Comparison of ENCODE assay signal across 8 cellular contexts in genomic region chr12:56629459-56630179, GRCh38. TPM values are rescaled to one million over a fixed set of nuclear protein-coding genes. Genes with fewer than 3 reads are reported as not detected.
A peak's percentile ranks its signal among the peaks of the same experiment; 100 is the strongest.
DNase-seq lines count a peak whose midpoint lies in the region; TF ChIP-seq lines count a peak whose summit lies in the region.

No MANE protein-coding gene starts in this region.

- no peak overlapping the region for H4K91ac ChIP-seq in neuronal stem cell (ENCODE audit: low read depth, low read length, poor library complexity)

- H3K4me1 ChIP-seq in neuronal stem cell (ENCODE audit: control insufficient read depth in 2 of 2, insufficient read depth in 1 of 2, low read depth in 1 of 2, low read length in 2 of 2): peaks cover 27 to 29% of the 10 kb centered on the region in 2 donors
- peaks cover 78% of the 10 kb centered on the region for H3K4me1 ChIP-seq in vagina

- peak overlapping the region; percentile 97 for H2BK5ac ChIP-seq in neuronal stem cell (ENCODE audit: low read length)

- no peaks in the 10 kb centered on the region for H3K9me3 ChIP-seq in MG63
- H3K9me3 ChIP-seq in neuronal stem cell (replicated peaks in 1 of 2; ENCODE audit: control insufficient read depth in 2 of 2, insufficient read depth in 1 of 2, low read depth in 1 of 2, low read length in 2 of 2): no peaks in the 10 kb centered on the region
- no peaks in the 10 kb centered on the region for H3K9me3 ChIP-seq in vagina

- peak overlapping the region; percentile 97 for H3K4me3 ChIP-seq in MG63
- H3K4me3 ChIP-seq in fibroblast of villous mesenchyme (ENCODE audit: low read depth, low read length): peak overlapping the region; percentile 79
- peak overlapping the region; percentile 89 to 99 for H3K4me3 ChIP-seq in neuronal stem cell (ENCODE audit: low read length in 2 of 2)
- peak overlapping the region; percentile 93 to 99 for H3K4me3 ChIP-seq in vagina

- H3K79me1 ChIP-seq in neuronal stem cell (ENCODE audit: low read depth, low read length): peaks cover 12% of the 10 kb centered on the region

- H3K36me3 ChIP-seq in MG63: peaks cover 30% of the 10 kb centered on the region
- H3K36me3 ChIP-seq in neuronal stem cell (replicated peaks in 1 of 2; ENCODE audit: control insufficient read depth in 2 of 2, insufficient read depth in 2 of 2, low read length in 2 of 2): peaks cover 2 to 25% of the 10 kb centered on the region in 2 donors
- no peaks in the 10 kb centered on the region for H3K36me3 ChIP-seq in vagina

- intact Hi-C loops in vagina (cut with DNase I): loop anchor here (10.0 kb wide), 1 partner anchor 115 kb away; no protein-coding TSS in a partner anchor

- peak overlapping the region; percentile 66 for H3K4me2 ChIP-seq in neuronal stem cell (ENCODE audit: insufficient read depth, low read length, poor library complexity, severe bottlenecking)

- WGBS in neuronal stem cell (ENCODE audit: extremely low coverage in 2 of 2, insufficient read length in 2 of 2, insufficient replicate concordance in 1 of 2), 2 donors: no CpG with 5 or more reads among the region's 46 CpGs

- peak overlapping the region; percentile 96 for H3K18ac ChIP-seq in neuronal stem cell (ENCODE audit: low read length)

- H3K4ac ChIP-seq in neuronal stem cell (ENCODE audit: low read length): no peak overlapping the region

- DNase-seq in NCI-H748 (lab: John Stamatoyannopoulos, UW; ENCODE audit: unreplicated experiment): peak; percentile 51
- DNase-seq in NCI-H748 treated with DMSO at 0.1 percent for 48 hours (lab: John Stamatoyannopoulos, UW): no peak
- peak; percentile 43 for DNase-seq in MG63
- peak; percentile 18 for DNase-seq in activated T-helper 1 cell treated with Interleukin-2 at 50 U/mL for 16 hours (ENCODE audit: low read depth)
- no peak for DNase-seq in fibroblast of villous mesenchyme (ENCODE audit: low read depth)
- DNase-seq in neuronal stem cell (ENCODE audit: low spot score): no peak
- no peak for DNase-seq in vagina (ENCODE audit: extremely low spot score in 2 of 2)
- no peak for DNase-seq in iPS-NIHi7 (ENCODE audit: extremely low spot score)

- H3K14ac ChIP-seq in neuronal stem cell (ENCODE audit: low read length): peak overlapping the region; percentile 63

- peak overlapping the region; percentile 66 for H3K27ac ChIP-seq in neuronal stem cell (replicated peaks; ENCODE audit: low read length)
- H3K27ac ChIP-seq in vagina: peak overlapping the region; percentile 100

- H2AK5ac ChIP-seq in neuronal stem cell (ENCODE audit: low read depth, low read length): peak overlapping the region; percentile 67

- no peaks in the 10 kb centered on the region for H3K27me3 ChIP-seq in MG63
- H3K27me3 ChIP-seq in neuronal stem cell (ENCODE audit: control insufficient read depth in 3 of 3, insufficient read depth in 3 of 3, low read depth in 1 of 3, low read length in 3 of 3): no peaks in the 10 kb centered on the region
- H3K27me3 ChIP-seq in vagina: no peaks in the 10 kb centered on the region

- H2AFZ ChIP-seq in neuronal stem cell (ENCODE audit: low read length): peak overlapping the region; percentile 88

- H3K9ac ChIP-seq in neuronal stem cell (ENCODE audit: low read depth, low read length, poor library complexity): peak overlapping the region; percentile 89

- no peak overlapping the region for H4K8ac ChIP-seq in neuronal stem cell (ENCODE audit: low read depth, low read length)

- no peak for TF ChIP-seq POLR2A in vagina (IDR thresholded peaks at IDR 0.05)

- no peak overlapping the region for H2BK15ac ChIP-seq in neuronal stem cell (ENCODE audit: low read length)

- peak overlapping the region; percentile 61 for H3K23ac ChIP-seq in neuronal stem cell (ENCODE audit: low read depth, low read length, poor library complexity)

- peak overlapping the region; percentile 13 for H2BK120ac ChIP-seq in neuronal stem cell (ENCODE audit: low read depth, low read length)

- TF ChIP-seq CTCF in fibroblast of villous mesenchyme (IDR thresholded peaks at IDR 0.05; ENCODE audit: insufficient read depth, low read depth, low read length) (no peak), vagina (IDR thresholded peaks at IDR 0.05) (no peak)

- no peak overlapping the region for H2BK12ac ChIP-seq in neuronal stem cell (ENCODE audit: low read length)

RNA-seq across cellular contexts. Expression of gene BAZ2A, which starts 0.5 kb away (rescaled TPM):
- total RNA-seq in MG63 (2014; rRNA removed; shearing (Covaris generic); ENCODE audit: low replicate concordance): 2.4 and 7.6 TPM in 2 replicates
- total RNA-seq in fibroblast of villous mesenchyme: 44.8 and 57.9 TPM in 2 replicates
- polyA plus RNA-seq in neuronal stem cell (2013, experiment 1 of 2): 91.0 TPM
- polyA plus RNA-seq in neuronal stem cell (2013, experiment 2 of 2): 91.7 TPM
- 92.8 TPM for total RNA-seq in vagina

RNA-seq across cellular contexts. Expression of gene ATP5F1B, which starts 16.2 kb away (rescaled TPM):
- 202 and 245 TPM in 2 replicates for total RNA-seq in MG63 (2014; rRNA removed; shearing (Covaris generic); ENCODE audit: low replicate concordance)
- total RNA-seq in fibroblast of villous mesenchyme: 339 and 449 TPM in 2 replicates
- 527 TPM for polyA plus RNA-seq in neuronal stem cell (2013, experiment 1 of 2)
- polyA plus RNA-seq in neuronal stem cell (2013, experiment 2 of 2): 548 TPM
- 405 TPM for total RNA-seq in vagina

RNA-seq across cellular contexts. Expression of gene PTGES3, which starts 58.5 kb away (rescaled TPM):
- 52.8 and 98.9 TPM in 2 replicates for total RNA-seq in MG63 (2014; rRNA removed; shearing (Covaris generic); ENCODE audit: low replicate concordance)
- total RNA-seq in fibroblast of villous mesenchyme: 62.5 and 96.7 TPM in 2 replicates
- 354 TPM for polyA plus RNA-seq in neuronal stem cell (2013, experiment 1 of 2)
- 356 TPM for polyA plus RNA-seq in neuronal stem cell (2013, experiment 2 of 2)
- total RNA-seq in vagina: 81.0 TPM

Comparison
In these comparisons a context has a peak if more than half of its experiments do, and no peak if none do; other contexts are left out.
1. DNase-seq: peak in NCI-H748 (single experiment), MG63 (single experiment) and activated T-helper 1 cell treated with Interleukin-2 at 50 U/mL for 16 hours (single experiment); none in NCI-H748 treated with DMSO at 0.1 percent for 48 hours (single experiment), fibroblast of villous mesenchyme (single experiment), neuronal stem cell (single experiment), vagina (0 of 2) and iPS-NIHi7 (single experiment).
2. Peak in every context shown above with its lines, with median percentiles within 50 percentile points of each other: H3K4me3 ChIP-seq.